Comparison of ENCODE assay signal across 8 cellular contexts in the genomic region with DNA sequence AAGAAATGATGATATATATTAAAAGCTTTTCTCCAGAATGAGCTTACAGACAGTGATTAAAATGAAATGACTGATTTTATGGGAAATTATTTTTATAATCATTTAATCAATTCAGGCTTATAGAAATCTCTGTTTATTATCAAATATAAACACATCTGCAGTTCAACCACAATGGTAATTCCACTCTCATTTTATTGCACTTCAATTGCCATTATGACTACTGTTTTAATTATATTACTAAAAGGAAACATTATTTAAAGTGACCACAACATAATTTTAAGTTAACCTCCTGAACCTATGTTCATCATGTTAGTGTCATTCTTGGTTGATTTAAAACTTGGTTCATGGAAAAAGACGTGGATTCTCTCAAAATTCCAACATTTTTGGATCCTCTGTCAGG.
"Had no signal": no experiment of that assay in that cellular context is flagged by ENCODE, and none has a peak within 500 bp of the region (broad histone marks: within the 10 kb centered on the region; RNA-seq: fewer than 3 reads in every experiment).

No MANE protein-coding gene starts in this region.

- FAIRE-seq: G401.6, GM12878, GM12891, GM12892, GM18507, GM19239 had no signal

- ATAC-seq: GM12878 had no signal

- H3K4me3 ChIP-seq: GM12878 had no signal

- DNase-seq: GDM1, GF-D8 had no signal
